10 cellular contexts compared by ENCODE assay signal in genomic region chr3:64344721-64345207, GRCh38.
DNase-seq lines count a peak whose midpoint lies in the region; ATAC-seq, FAIRE-seq and TF ChIP-seq lines count a peak whose summit lies in the region.
"Had no signal": no experiment of that assay in that cellular context is flagged by ENCODE, and none has a peak within 500 bp of the region (broad histone marks: within the 10 kb centered on the region; RNA-seq: fewer than 3 reads in every experiment).

No MANE protein-coding gene starts in this region.

- peak overlapping the region; percentile 93 for H3K56ac ChIP-seq in IMR-90 (ENCODE audit: extremely low read depth, insufficient read depth, low read length)

- H3K9ac ChIP-seq in IMR-90 (ENCODE audit: low read depth, low read length): peak overlapping the region; percentile 26; the same call in 1 of the 2 replicates
- H3K9ac ChIP-seq: BLaER1 treated with 17β-estradiol and CSF1 and Interleukin-3, amounts not matched to agents 10 nM and 100 nM had no signal

- H3K4me2 ChIP-seq in IMR-90 (ENCODE audit: low read depth, low read length): peak overlapping the region; percentile 69

- TF ChIP-seq POLR2A in IMR-90 (IDR thresholded peaks at IDR 0.05; ENCODE audit: low read depth, low read length) (no peak; the same call in 1 of the 2 replicates), GM12892 (IDR thresholded peaks at IDR 0.05; ENCODE audit: low read depth, low read length) (no peak)

- TF ChIP-seq RAD21 in IMR-90 (IDR thresholded peaks at IDR 0.05; ENCODE audit: low read length): no peak

- H2BK15ac ChIP-seq in IMR-90 (ENCODE audit: low read depth, low read length): peak overlapping the region; percentile 94

- H3K4me3 ChIP-seq in IMR-90 (ENCODE audit: insufficient read depth, low read depth, low read length): no peak overlapping the region; the same call in 1 of the 2 replicates
- no peak overlapping the region for H3K4me3 ChIP-seq in mesodermal cell (ENCODE audit: extremely low read depth, insufficient read depth, low read length, poor library complexity, severe bottlenecking)
- H3K4me3 ChIP-seq: BLaER1 treated with 17β-estradiol and CSF1 and Interleukin-3, amounts not matched to agents 10 nM and 100 nM; MG63 had no signal

- DNase-seq in IMR-90 (peak; percentile 85), dermis blood vessel endothelial cell (peak; percentile 41), GM12892 (ENCODE audit: insufficient read length) (no peak)
- no peak for DNase-seq in activated naive CD4-positive, alpha-beta T cell treated with anti-CD3 and anti-CD28 coated beads, Interleukin-2, amount 10 ng/mL, durations not matched to agents 7 days and 5 days
- DNase-seq: MG63 had no signal

- CTCF ChIA-PET in IMR-90 (lab: Yijun Ruan, JAX): no interaction called here
- CTCF ChIA-PET in activated naive CD4-positive, alpha-beta T cell treated with anti-CD3 and anti-CD28 coated beads, Interleukin-2, amount 10 ng/mL, durations not matched to agents 7 days and 5 days (lab: Charles Lee): no interaction called here

- H2BK120ac ChIP-seq in IMR-90 (ENCODE audit: low read depth, low read length): peak overlapping the region; percentile 94

- in situ Hi-C loops in IMR-90 (cut with MboI; ENCODE audit: low sequenced_read_pairs): no loop called here

- peak overlapping the region; percentile 81 to 95 for H4K8ac ChIP-seq in IMR-90 (ENCODE audit: low read depth in 2 of 2, low read length in 2 of 2)

- TF ChIP-seq CTCF in 22Rv1 (IDR thresholded peaks at IDR 0.05) (no peak), IMR-90 (conservative IDR thresholded peaks at IDR 0.05; ENCODE audit: low read depth, low read length) (no peak)

- H3K14ac ChIP-seq in IMR-90 (replicated peaks; ENCODE audit: low read depth, low read length): peak overlapping the region; percentile 77

- H3K27me3 Mint-ChIP-seq in activated naive CD4-positive, alpha-beta T cell treated with anti-CD3 and anti-CD28 coated beads, Interleukin-2, amount 10 ng/mL, durations not matched to agents 7 days and 5 days: peaks cover 12% of the 10 kb centered on the region

- H4K5ac ChIP-seq in IMR-90 (ENCODE audit: low read depth, low read length): peak overlapping the region; percentile 97

- H3K23ac ChIP-seq in IMR-90 (ENCODE audit: low read depth, low read length): peak overlapping the region; percentile 91

- peak overlapping the region; percentile 91 for H2BK20ac ChIP-seq in IMR-90 (ENCODE audit: low read depth, low read length)

- ATAC-seq in IMR-90 (ENCODE audit: low read depth) (peak; percentile 52), HG02763 (IDR thresholded peaks at IDR 0.05; ENCODE audit: unreplicated experiment) (no peak), GM18873 (IDR thresholded peaks at IDR 0.05; ENCODE audit: low FRiP score, unreplicated experiment) (no peak)

- H2AFZ ChIP-seq in IMR-90 (replicated peaks; ENCODE audit: low read length, poor library complexity): peak overlapping the region; percentile 83

- POLR2A ChIA-PET in IMR-90 (lab: Charles Lee; ENCODE audit: unreplicated experiment): interaction anchor here (0.5 kb wide), 1 partner anchor 193 kb away, joined by 4 read pairs; no protein-coding TSS in a partner anchor

- H2AK9ac ChIP-seq in IMR-90 (replicated peaks; ENCODE audit: low read depth, low read length, poor library complexity): no peak overlapping the region

- WGBS in IMR-90 (ENCODE audit: extremely low coverage in 2 of 2, insufficient read length in 1 of 2), 2 experiments: no CpG with 5 or more reads among the region's 4 CpGs
- 11 to 46% methylated on average over 4 of the region's 4 CpGs for WGBS in mesodermal cell (ENCODE audit: insufficient coverage in 2 of 2), 2 experiments

- peak overlapping the region; percentile 87 for H2AK5ac ChIP-seq in IMR-90 (ENCODE audit: low read depth, low read length)

- peak overlapping the region; percentile 93 for H3K4ac ChIP-seq in IMR-90 (ENCODE audit: low read depth, low read length)

- peaks cover 0 to 35% of the 10 kb centered on the region in 2 experiments; a peak in 2 of 4 replicates for H3K79me1 ChIP-seq in IMR-90 (ENCODE audit: low read depth in 1 of 2, low read length in 2 of 2)

- no peaks in the 10 kb centered on the region for H3K36me3 Mint-ChIP-seq in activated naive CD4-positive, alpha-beta T cell treated with anti-CD3 and anti-CD28 coated beads, Interleukin-2, amount 10 ng/mL, durations not matched to agents 7 days and 5 days

- H4K91ac ChIP-seq in IMR-90 (ENCODE audit: insufficient read depth, low read depth, low read length): peak overlapping the region; percentile 89

- peak overlapping the region; percentile 28; the same call in 1 of the 2 replicates for H3K27ac ChIP-seq in 22Rv1
- peak overlapping the region; percentile 77 for H3K27ac ChIP-seq in IMR-90 (ENCODE audit: insufficient read depth, low read length)
- H3K27ac ChIP-seq in mesodermal cell (ENCODE audit: low read depth, low read length, severe bottlenecking): peak overlapping the region; percentile 93
- H3K27ac ChIP-seq: BLaER1 treated with 17β-estradiol and CSF1 and Interleukin-3, amounts not matched to agents 10 nM and 100 nM had no signal

- H3K27ac Mint-ChIP-seq in activated naive CD4-positive, alpha-beta T cell treated with anti-CD3 and anti-CD28 coated beads, Interleukin-2, amount 10 ng/mL, durations not matched to agents 7 days and 5 days: no peak overlapping the region

- no peaks in the 10 kb centered on the region for H3K27me3 ChIP-seq in IMR-90 (ENCODE audit: control insufficient read depth, insufficient read depth, low read length)
- H3K27me3 ChIP-seq: BLaER1 treated with 17β-estradiol and CSF1 and Interleukin-3, amounts not matched to agents 10 nM and 100 nM; MG63 had no signal

- no TSS peak for BruUV-seq in IMR-90 (replicated peaks; lab: Mats Ljungman, UMichigan)

- no peaks in the 10 kb centered on the region for H3K9me3 Mint-ChIP-seq in activated naive CD4-positive, alpha-beta T cell treated with anti-CD3 and anti-CD28 coated beads, Interleukin-2, amount 10 ng/mL, durations not matched to agents 7 days and 5 days

- H4K20me1 ChIP-seq in IMR-90 (ENCODE audit: insufficient read depth, low read length): no peaks in the 10 kb centered on the region
- H4K20me1 ChIP-seq: BLaER1 treated with 17β-estradiol and CSF1 and Interleukin-3, amounts not matched to agents 10 nM and 100 nM had no signal

- no peak overlapping the region for H3K4me3 Mint-ChIP-seq in activated naive CD4-positive, alpha-beta T cell treated with anti-CD3 and anti-CD28 coated beads, Interleukin-2, amount 10 ng/mL, durations not matched to agents 7 days and 5 days

- H3K18ac ChIP-seq in IMR-90 (ENCODE audit: low read depth, low read length): peak overlapping the region; percentile 99

- peaks cover 23% of the 10 kb centered on the region for H3K9me1 ChIP-seq in IMR-90 (ENCODE audit: insufficient read depth, low read length)

- intact Hi-C loops in IMR-90 (cut with micrococcal nuclease): loop anchor here (2.0 to 5.0 kb wide), 5 partner anchors 53 to 317 kb away; no protein-coding TSS in a partner anchor

- no peak for FAIRE-seq in GM12892 (lab: Jason Lieb, UNC)

- H2BK5ac ChIP-seq in IMR-90 (ENCODE audit: low read depth, low read length, poor library complexity, severe bottlenecking): peak overlapping the region; percentile 98

- H3K4me1 ChIP-seq in IMR-90 (ENCODE audit: control insufficient read depth, insufficient read depth, low read length): peaks cover 34% of the 10 kb centered on the region
- H3K4me1 ChIP-seq in mesodermal cell (ENCODE audit: control insufficient read depth, insufficient read depth, low read length, poor library complexity, severe bottlenecking): peaks cover 72% of the 10 kb centered on the region

- H3K9me3 ChIP-seq in IMR-90 (ENCODE audit: control insufficient read depth, insufficient read depth, low read length): no peaks in the 10 kb centered on the region
- no peaks in the 10 kb centered on the region for H3K9me3 ChIP-seq in mesodermal cell (ENCODE audit: control insufficient read depth, low read length)
- H3K9me3 ChIP-seq: BLaER1 treated with 17β-estradiol and CSF1 and Interleukin-3, amounts not matched to agents 10 nM and 100 nM; MG63 had no signal

- H3K4me1 Mint-ChIP-seq in activated naive CD4-positive, alpha-beta T cell treated with anti-CD3 and anti-CD28 coated beads, Interleukin-2, amount 10 ng/mL, durations not matched to agents 7 days and 5 days: peaks cover 3% of the 10 kb centered on the region

- dilution Hi-C loops in IMR-90 (cut with HindIII; ENCODE audit: low sequenced_read_pairs, unreplicated experiment): no loop called here

- H3K36me3 ChIP-seq in IMR-90 (ENCODE audit: control insufficient read depth, insufficient read depth, low read length): no peaks in the 10 kb centered on the region
- no peaks in the 10 kb centered on the region for H3K36me3 ChIP-seq in mesodermal cell (ENCODE audit: control insufficient read depth, insufficient read depth, low read length)
- H3K36me3 ChIP-seq: BLaER1 treated with 17β-estradiol and CSF1 and Interleukin-3, amounts not matched to agents 10 nM and 100 nM; MG63 had no signal

TF ChIP-seq in IMR-90, 13 proteins besides CTCF, POLR2A, EP300 and RAD21:
- TF ChIP-seq FOS (IDR thresholded peaks at IDR 0.05; ENCODE audit: low read depth, low read length) (peak; percentile 59; the same call in 1 of the 2 replicates), MAFK (IDR thresholded peaks at IDR 0.05; ENCODE audit: low read depth, low read length) (no peak), USF2 (IDR thresholded peaks at IDR 0.05; ENCODE audit: low read depth, low read length) (no peak), RCOR1 (IDR thresholded peaks at IDR 0.05; ENCODE audit: insufficient replicate concordance, low read length) (no peak), MXI1 (IDR thresholded peaks at IDR 0.05; ENCODE audit: borderline replicate concordance, low read depth, low read length) (no peak), SMC3 (IDR thresholded peaks at IDR 0.05; ENCODE audit: low read depth, low read length) (no peak)

Comparison
In these comparisons a context has a peak if more than half of its experiments do, and no peak if none do; other contexts are left out.
1. H3K27ac ChIP-seq: peak in every context shown above with its lines; median percentile 93 in mesodermal cell; 77 in IMR-90; 28 in 22Rv1.
2. DNase-seq: peak in IMR-90 (single experiment) and dermis blood vessel endothelial cell (single experiment); none in GM12892 (single experiment) and activated naive CD4-positive, alpha-beta T cell treated with anti-CD3 and anti-CD28 coated beads, Interleukin-2, amount 10 ng/mL, durations not matched to agents 7 days and 5 days (single experiment).